In genomic region chr2:10119027-10119325, GRCh38 we compare ENCODE assay signal across 27 cellular contexts. TPM values are rescaled to one million over a fixed set of nuclear protein-coding genes. Genes with fewer than 3 reads are reported as not detected.
DNase-seq lines count a peak whose midpoint lies in the region; ATAC-seq, FAIRE-seq and TF ChIP-seq lines count a peak whose summit lies in the region.
"Had no signal": no experiment of that assay in that cellular context is flagged by ENCODE, and none has a peak within 500 bp of the region (broad histone marks: within the 10 kb centered on the region; RNA-seq: fewer than 3 reads in every experiment).

No MANE protein-coding gene starts in this region.

- no peak for FAIRE-seq in GM19239 (lab: Jason Lieb, UNC)
- FAIRE-seq: astrocyte had no signal

- H3K27ac ChIP-seq in 22Rv1 (0 out of 2 replicates have a peak overlapping the region, but pooled peaks have one; percentile 99), PC-9 (0 out of 2 replicates have a peak overlapping the region, but pooled peaks have one; percentile 93)
- peak overlapping the region in 1 of 11 experiments; percentile 14; a peak in 1 of 22 replicates for H3K27ac ChIP-seq in BLaER1 treated with 17β-estradiol and CSF1 and Interleukin-3, amounts not matched to agents 10 nM and 100 nM
- H3K27ac ChIP-seq: GM23248, right atrium auricular region had no signal

- no peak overlapping the region for H3K4me3 ChIP-seq in BLaER1 treated with 17β-estradiol and CSF1 and Interleukin-3, amounts not matched to agents 10 nM and 100 nM
- no peak overlapping the region for H3K4me3 ChIP-seq in PC-9
- H3K4me3 ChIP-seq: coronary artery, GM23248, right atrium auricular region, smooth muscle cell had no signal

- TF ChIP-seq CTCF in 22Rv1 (IDR thresholded peaks at IDR 0.05): no peak
- TF ChIP-seq CTCF in PC-9 (conservative IDR thresholded peaks at IDR 0.05): no peak

- peaks cover 37 to 75% (median 55%) of the 10 kb centered on the region in 10 experiments for H3K4me1 ChIP-seq in BLaER1 treated with 17β-estradiol and CSF1 and Interleukin-3, amounts not matched to agents 10 nM and 100 nM
- H3K4me1 ChIP-seq in PC-9 (replicated peaks; ENCODE audit: insufficient read depth): peaks cover 38% of the 10 kb centered on the region

- peaks cover 0 to 13% (median 8%) of the 10 kb centered on the region in 11 experiments; a peak in 10 of 22 replicates for H4K20me1 ChIP-seq in BLaER1 treated with 17β-estradiol and CSF1 and Interleukin-3, amounts not matched to agents 10 nM and 100 nM
- H4K20me1 ChIP-seq in PC-9 (ENCODE audit: insufficient read depth): no peaks in the 10 kb centered on the region

- BruUV-seq in PC-9 (replicated peaks; lab: Mats Ljungman, UMichigan): no TSS peak

- H3K9ac ChIP-seq in BLaER1 treated with 17β-estradiol and CSF1 and Interleukin-3, amounts not matched to agents 10 nM and 100 nM: no peak overlapping the region; a peak in 1 of 22 replicates

- peaks cover 0 to 9% (median 7%) of the 10 kb centered on the region in 11 experiments; a peak in 8 of 22 replicates for H3K36me3 ChIP-seq in BLaER1 treated with 17β-estradiol and CSF1 and Interleukin-3, amounts not matched to agents 10 nM and 100 nM
- H3K36me3 ChIP-seq in PC-9 (ENCODE audit: low read depth): no peaks in the 10 kb centered on the region
- H3K36me3 ChIP-seq: right atrium auricular region had no signal

- ATAC-seq in left lobe of liver (peak; percentile 40), GM21619 (IDR thresholded peaks at IDR 0.05; ENCODE audit: unreplicated experiment) (no peak), Right ventricle myocardium inferior (no peak)
- ATAC-seq: left cardiac atrium; SK-N-SH treated with all-trans-retinoic acid at 6 μM for 48 hours; stimulated activated naive CD8-positive, alpha-beta T cell treated with anti-CD3 and anti-CD28 coated beads, Interleukin-15, Interleukin-2, amounts not matched to agents 100 U/mL and 50 U/mL, for 24 hours; T-helper 17 cell had no signal

- H3K9me3 ChIP-seq in BLaER1 treated with 17β-estradiol and CSF1 and Interleukin-3, amounts not matched to agents 10 nM and 100 nM (replicated peaks in 1 of 11): no peaks in the 10 kb centered on the region
- H3K9me3 ChIP-seq in PC-9 (ENCODE audit: insufficient read depth, low read depth): no peaks in the 10 kb centered on the region
- H3K9me3 ChIP-seq: right atrium auricular region had no signal

- H3K27me3 ChIP-seq in BLaER1 treated with 17β-estradiol and CSF1 and Interleukin-3, amounts not matched to agents 10 nM and 100 nM: no peaks in the 10 kb centered on the region
- H3K27me3 ChIP-seq in PC-9 (ENCODE audit: insufficient read depth, low read depth): no peaks in the 10 kb centered on the region

- no peak for DNase-seq in PC-9
- DNase-seq in left lobe of liver (ENCODE audit: low spot score): no peak
- no peak for DNase-seq in NCI-H1092 treated with DMSO at 0.1 percent for 48 hours (lab: John Stamatoyannopoulos, UW)
- DNase-seq in GM19239 (ENCODE audit: insufficient read length, low spot score): no peak
- no peak for DNase-seq in Right ventricle myocardium inferior (ENCODE audit: missing footprints)
- DNase-seq: activated CD4-positive, CD25-positive, alpha-beta regulatory T cell treated with anti-CD3 and anti-CD28 coated beads, Interleukin-2, amount 50 U/mL, for 72 hours; C1 segment of cervical spinal cord; DMS79; effector memory CD4-positive, alpha-beta T cell; GDM1; GM23248; hypothalamus; left cardiac atrium; NCI-H1048; NCI-H1694 treated with DMSO at 0.1 percent for 48 hours; NCI-H446 treated with DMSO at 0.1 percent for 48 hours; NCI-H774; stimulated activated naive CD8-positive, alpha-beta T cell treated with anti-CD3 and anti-CD28 coated beads, Interleukin-15, Interleukin-2, amounts not matched to agents 100 U/mL and 50 U/mL, for 24 hours; T-helper 17 cell had no signal

- intact Hi-C loops in PC-9 (cut with micrococcal nuclease; ENCODE audit: unreplicated experiment) (no loop called here), Right ventricle myocardium inferior (cut with DNase I) (no loop called here)

- CTCF ChIA-PET in PC-9 (lab: Charles Lee): no interaction called here

- H2AFZ ChIP-seq in PC-9: no peak overlapping the region

- H3F3A ChIP-seq in PC-9 (ENCODE audit: insufficient read depth, low read depth): peaks cover 55% of the 10 kb centered on the region

- H3K9me2 ChIP-seq in PC-9 (ENCODE audit: insufficient read depth): no peaks in the 10 kb centered on the region

- H3K79me2 ChIP-seq in PC-9 (ENCODE audit: low read depth): peaks cover 30% of the 10 kb centered on the region

- H3K4me2 ChIP-seq in BLaER1 treated with 17β-estradiol and CSF1 and Interleukin-3, amounts not matched to agents 10 nM and 100 nM: peak overlapping the region in 8 of 11 experiments; percentile 4 to 59 (median 46); a peak in 10 of 22 replicates
- peak overlapping the region; percentile 92; the same call in 1 of the 2 replicates for H3K4me2 ChIP-seq in PC-9

- POLR2A ChIA-PET in PC-9 (lab: Charles Lee; ENCODE audit: unreplicated experiment): interaction anchor here (0.8 kb wide), 1 partner anchor 564 kb away, joined by 3 read pairs; no protein-coding TSS in a partner anchor

RNA-seq across cellular contexts. Expression of gene RRM2, which starts 3.6 kb away (rescaled TPM):
- 90.4 and 105 TPM in 2 replicates for total RNA-seq in PC-9 (2021)
- total RNA-seq in left lobe of liver: 2.7 TPM
- 4.2 TPM for total RNA-seq in Right ventricle myocardium inferior

RNA-seq across cellular contexts. Expression of gene CYS1, which starts 38.8 kb away (rescaled TPM):
- total RNA-seq in PC-9 (2021) (0.43 and 0.61 TPM in 2 replicates), left lobe of liver (0.65 TPM), Right ventricle myocardium inferior (3.2 TPM)
- total RNA-seq: T-helper 17 cell had no signal

Comparison
In these comparisons a context has a peak if more than half of its experiments do, and no peak if none do; other contexts are left out.
1. RNA of gene RRM2, which starts 3.6 kb away (total RNA-seq): 90.4 to 105 TPM in PC-9; 4.2 TPM in Right ventricle myocardium inferior (single experiment) and 2.7 TPM in left lobe of liver (single experiment); every median in the first group is over 10 times any median in the second.